ENCODE assay signal across 11 cellular contexts in the genomic region with DNA sequence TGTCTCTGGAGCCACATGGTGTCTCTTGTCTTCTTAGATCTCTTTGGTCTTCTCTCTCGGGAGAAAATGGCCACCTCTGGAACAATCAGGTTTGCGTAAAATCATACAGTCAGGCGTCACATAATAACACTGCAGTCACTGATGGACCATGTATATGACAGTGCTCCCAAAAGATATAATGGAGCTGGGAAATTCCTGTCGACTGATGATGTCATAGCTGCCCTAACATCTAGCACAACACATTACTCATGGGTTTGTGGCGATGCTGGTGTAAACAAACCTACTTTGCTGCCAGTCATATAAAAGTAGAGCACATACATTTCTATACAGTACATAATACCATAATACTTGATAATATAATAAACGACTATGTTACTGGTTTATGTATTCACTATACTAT. TPM values are rescaled to one million over a fixed set of nuclear protein-coding genes. Genes with fewer than 3 reads are reported as not detected.
DNase-seq lines count a peak whose midpoint lies in the region; ATAC-seq, FAIRE-seq and TF ChIP-seq lines count a peak whose summit lies in the region.
"Had no signal": no experiment of that assay in that cellular context is flagged by ENCODE, and none has a peak within 500 bp of the region (broad histone marks: within the 10 kb centered on the region; RNA-seq: fewer than 3 reads in every experiment).

No MANE protein-coding gene starts in this region.

- 50% methylated on average over 6 of the region's 6 CpGs for WGBS in SK-N-SH (ENCODE audit: low lambda C conversion rate)

- POLR2A ChIA-PET in SK-N-SH (lab: Yijun Ruan, JAX) = no interaction called here
- POLR2A ChIA-PET in endothelial cell of umbilical vein (lab: Charles Lee) = interaction anchor here (0.7 to 2.4 kb wide), 3 partner anchors 10 to 39 kb away, joined by 7 to 14 read pairs (median 12); partner anchors contain the start of gene RAI14

- no peaks in the 10 kb centered on the region for H3K9me1 ChIP-seq in endothelial cell of umbilical vein (replicated peaks; ENCODE audit: control insufficient read depth, extremely low read depth, insufficient read depth, low read length)

- H3K4me3 Mint-ChIP-seq in HFFc6 = no peak overlapping the region

- no peak for TF ChIP-seq RAD21 in SK-N-SH (IDR thresholded peaks at IDR 0.05; ENCODE audit: low read length)

- H3K4me3 ChIP-seq in SK-N-SH (ENCODE audit: low read depth in 2 of 2, low read length in 1 of 2) (no peak overlapping the region), endothelial cell of umbilical vein (replicated peaks in 1 of 3; ENCODE audit: insufficient read depth in 1 of 3, low read depth in 1 of 3, low read length in 3 of 3) (no peak overlapping the region)
- H3K4me3 ChIP-seq: body of pancreas, lung, thyroid gland had no signal

- H3K9me3 ChIP-seq in SK-N-SH (no peaks in the 10 kb centered on the region), endothelial cell of umbilical vein (replicated peaks; ENCODE audit: control insufficient read depth, insufficient read depth, low read length) (no peaks in the 10 kb centered on the region)
- H3K9me3 ChIP-seq: body of pancreas, thyroid gland had no signal

- ATAC-seq in sciatic nerve = no peak
- ATAC-seq: body of pancreas had no signal

- peaks cover 35% of the 10 kb centered on the region for H3F3A ChIP-seq in SK-N-SH (replicated peaks; ENCODE audit: insufficient read depth)

- BruUV-seq in endothelial cell of umbilical vein (replicated peaks; lab: Mats Ljungman, UMichigan) = no TSS peak

- H3K27ac Mint-ChIP-seq in HFFc6 = peak overlapping the region; percentile 23

- H3K27me3 ChIP-seq in SK-N-SH (ENCODE audit: insufficient read depth) (no peaks in the 10 kb centered on the region), endothelial cell of umbilical vein (ENCODE audit: control insufficient read depth in 2 of 2, insufficient read depth in 2 of 2, low read length in 2 of 2) (no peaks in the 10 kb centered on the region)
- H3K27me3 ChIP-seq: body of pancreas, thyroid gland had no signal

- peaks cover 0 to 31% of the 10 kb centered on the region in 2 experiments; a peak in 2 of 4 replicates for H3K4me1 ChIP-seq in SK-N-SH (ENCODE audit: control insufficient read depth in 1 of 2, insufficient read depth in 2 of 2, low read depth in 1 of 2, low read length in 1 of 2)
- peaks cover 44% of the 10 kb centered on the region for H3K4me1 ChIP-seq in endothelial cell of umbilical vein (ENCODE audit: control insufficient read depth, extremely low read depth, insufficient read depth, low read length)
- H3K4me1 ChIP-seq: body of pancreas, thyroid gland had no signal

- CTCF ChIA-PET in SK-N-SH (lab: Yijun Ruan, JAX) = no interaction called here
- CTCF ChIA-PET in endothelial cell of umbilical vein (lab: Charles Lee) = interaction anchor here (0.6 to 2.2 kb wide), 8 partner anchors 14 to 102 kb away, joined by 3 to 10 read pairs (median 3); partner anchors contain the start of gene RAI14

- peaks cover 6% of the 10 kb centered on the region for H3K9me3 Mint-ChIP-seq in HFFc6

- H3K4me1 Mint-ChIP-seq in HFFc6 (ENCODE audit: low read depth) = peaks cover 56% of the 10 kb centered on the region

- peak; percentile 80 for DNase-seq in HFFc6
- DNase-seq in SK-N-SH = no peak
- DNase-seq in endothelial cell of umbilical vein (ENCODE audit: low read depth, low spot score) = peak; percentile 88
- peak; percentile 76 for DNase-seq in pulmonary artery endothelial cell (ENCODE audit: low read depth, low spot score)
- DNase-seq in sciatic nerve (ENCODE audit: low spot score) = no peak
- no peak for DNase-seq in HT-29 (ENCODE audit: low spot score)
- DNase-seq in SW 1271 (lab: John Stamatoyannopoulos, UW) = no peak
- DNase-seq: body of pancreas, NCI-H2107, thyroid gland had no signal

- dilution Hi-C loops in endothelial cell of umbilical vein (cut with MboI; ENCODE audit: extremely low pct_ligation_motif_present, low sequenced_read_pairs) = no loop called here

- FAIRE-seq in endothelial cell of umbilical vein (lab: Jason Lieb, UNC) = peak; percentile 59

- peak overlapping the region in 1 of 2 experiments; percentile 27; a peak in 2 of 4 replicates for H3K27ac ChIP-seq in SK-N-SH (ENCODE audit: low read depth in 2 of 2, low read length in 1 of 2)
- peak overlapping the region; percentile 78 for H3K27ac ChIP-seq in endothelial cell of umbilical vein (ENCODE audit: insufficient read depth, low read depth, low read length)
- H3K27ac ChIP-seq: body of pancreas, thyroid gland had no signal

- H3K4me2 ChIP-seq in SK-N-SH (no peak overlapping the region), endothelial cell of umbilical vein (ENCODE audit: insufficient read depth, low read length) (no peak overlapping the region)

- H4K20me1 ChIP-seq in SK-N-SH (ENCODE audit: insufficient read depth) (no peaks in the 10 kb centered on the region), endothelial cell of umbilical vein (replicated peaks; ENCODE audit: control insufficient read depth, extremely low read depth, insufficient read depth, low read length) (no peaks in the 10 kb centered on the region)

- no peaks in the 10 kb centered on the region for H3K79me2 ChIP-seq in SK-N-SH (ENCODE audit: insufficient read depth)
- no peaks in the 10 kb centered on the region for H3K79me2 ChIP-seq in endothelial cell of umbilical vein (ENCODE audit: control insufficient read depth, insufficient read depth, low read length)

- H3K9me2 ChIP-seq in SK-N-SH = no peaks in the 10 kb centered on the region

- no peak overlapping the region for H2AFZ ChIP-seq in SK-N-SH (ENCODE audit: low read depth)
- H2AFZ ChIP-seq in endothelial cell of umbilical vein (ENCODE audit: low read depth, low read length) = no peak overlapping the region

- H3K36me3 ChIP-seq in SK-N-SH (replicated peaks in 1 of 2; ENCODE audit: control insufficient read depth in 1 of 2, insufficient read depth in 2 of 2, low read length in 1 of 2) = no peaks in the 10 kb centered on the region
- no peaks in the 10 kb centered on the region for H3K36me3 ChIP-seq in endothelial cell of umbilical vein (ENCODE audit: control insufficient read depth in 2 of 2, extremely low read depth in 1 of 2, insufficient read depth in 2 of 2, low read length in 2 of 2)
- H3K36me3 ChIP-seq: thyroid gland had no signal

- TF ChIP-seq EP300 in SK-N-SH (IDR thresholded peaks at IDR 0.05; ENCODE audit: borderline replicate concordance in 1 of 2, low read depth in 1 of 2, low read length in 1 of 2) = no peak

- no peak for TF ChIP-seq POLR2A in endothelial cell of umbilical vein (IDR thresholded peaks at IDR 0.05; ENCODE audit: low read depth, low read length)

- H3K36me3 Mint-ChIP-seq in HFFc6 (ENCODE audit: low read depth) = peaks cover 5% of the 10 kb centered on the region; the same call in 1 of the 2 replicates

- no peak for TF ChIP-seq CTCF in HFFc6 (IDR thresholded peaks at IDR 0.05)
- TF ChIP-seq CTCF in SK-N-SH (IDR thresholded peaks at IDR 0.05) = no peak
- TF ChIP-seq CTCF in endothelial cell of umbilical vein (IDR thresholded peaks at IDR 0.05; ENCODE audit: extremely low read depth in 1 of 2, insufficient read depth in 1 of 2, low read depth in 1 of 2, low read length in 2 of 2) = no peak

- no peak overlapping the region for H3K9ac ChIP-seq in SK-N-SH
- H3K9ac ChIP-seq in endothelial cell of umbilical vein (replicated peaks; ENCODE audit: extremely low read depth, insufficient read depth, low read length) = no peak overlapping the region

- intact Hi-C loops in endothelial cell of umbilical vein (cut with micrococcal nuclease) (loop anchor here (1.0 kb wide), 2 partner anchors 17 to 103 kb away; no protein-coding TSS in a partner anchor), sciatic nerve (cut with DNase I) (no loop called here)

- no peaks in the 10 kb centered on the region for H3K27me3 Mint-ChIP-seq in HFFc6 (ENCODE audit: insufficient read depth)

TF ChIP-seq in SK-N-SH, 30 proteins besides CTCF, POLR2A, EP300 and RAD21:
- TF ChIP-seq FOSL2 (IDR thresholded peaks at IDR 0.05; ENCODE audit: borderline replicate concordance, low read depth) (peak; percentile 12; the same call in 1 of the 2 replicates), RCOR1 (IDR thresholded peaks at IDR 0.05; ENCODE audit: low read length) (no peak)

TF ChIP-seq in endothelial cell of umbilical vein, 7 proteins besides CTCF, POLR2A, EP300 and RAD21:
- TF ChIP-seq MAX (IDR thresholded peaks at IDR 0.05; ENCODE audit: insufficient read depth, insufficient read length) = no peak
- peak; percentile 88 for TF ChIP-seq JUN (IDR thresholded peaks at IDR 0.05; ENCODE audit: borderline replicate concordance, insufficient read depth, insufficient read length, low read depth)
- TF ChIP-seq EZH2 (IDR thresholded peaks at IDR 0.05; ENCODE audit: borderline replicate concordance, low read depth, low read length, severe bottlenecking) = no peak
- peak; percentile 55 for TF ChIP-seq FOS (IDR thresholded peaks at IDR 0.05; ENCODE audit: borderline replicate concordance, insufficient read depth, low read length)
TF ChIP-seq in endothelial cell of umbilical vein: peak in this region for 2.

RNA-seq across cellular contexts. Expression of gene RAI14, which starts 30.1 kb away (rescaled TPM):
- 100 to 1,000 TPM; 256 to 360 (median 323) TPM for total RNA-seq in HFFc6 (2021; fragmentation: NEBNext Ultra II Directional; extraction: Animal tissue kit (Norgen Biotek cat#: 25700))
- polyA plus RNA-seq in SK-N-SH (2012; rRNA removed) (53.2 and 59.5 TPM in 2 replicates), endothelial cell of umbilical vein (113 and 114 TPM in 2 replicates)
- 59.7 and 67.7 TPM in 2 replicates for polyA plus RNA-seq in SK-N-SH (2012; cell fraction: cytosol; rRNA removed)
- 61.9 and 72.1 TPM in 2 replicates for polyA plus RNA-seq in SK-N-SH (2012; cell fraction: nucleus; rRNA removed)
- total RNA-seq in endothelial cell of umbilical vein (369 and 390 TPM in 2 replicates), pulmonary artery endothelial cell (192 and 219 TPM in 2 replicates), sciatic nerve (147 TPM)
- polyA plus RNA-seq in endothelial cell of umbilical vein (2011; cell fraction: cytosol; rRNA removed) = 130 and 164 TPM in 2 replicates
- 204 and 223 TPM in 2 replicates for polyA plus RNA-seq in endothelial cell of umbilical vein (2011; cell fraction: nucleus; rRNA removed)
- polyA plus RNA-seq in endothelial cell of umbilical vein (2012) = 239 and 249 TPM in 2 replicates
- polyA minus RNA-seq in endothelial cell of umbilical vein = 582 and 866 TPM in 2 replicates
- 2.6 TPM for polyA minus RNA-seq in endothelial cell of umbilical vein (2011; cell fraction: cytosol; rRNA and poly(A)+ RNA removed)
- polyA minus RNA-seq in endothelial cell of umbilical vein (2011; cell fraction: nucleus; rRNA and poly(A)+ RNA removed) = 148 and 149 TPM in 2 replicates
- 27.2 and 36.3 TPM in 2 replicates for total RNA-seq in HT-29 (2014; rRNA removed; shearing (Covaris generic))

Comparison
In these comparisons a context has a peak if more than half of its experiments do, and no peak if none do; other contexts are left out.
1. DNase-seq: peak in HFFc6 (single experiment), endothelial cell of umbilical vein (single experiment) and pulmonary artery endothelial cell (single experiment); none in SK-N-SH (single experiment), sciatic nerve (single experiment), HT-29 (single experiment) and SW 1271 (0 of 2).